ENCODE assay signal across 9 cellular contexts in the genomic region with DNA sequence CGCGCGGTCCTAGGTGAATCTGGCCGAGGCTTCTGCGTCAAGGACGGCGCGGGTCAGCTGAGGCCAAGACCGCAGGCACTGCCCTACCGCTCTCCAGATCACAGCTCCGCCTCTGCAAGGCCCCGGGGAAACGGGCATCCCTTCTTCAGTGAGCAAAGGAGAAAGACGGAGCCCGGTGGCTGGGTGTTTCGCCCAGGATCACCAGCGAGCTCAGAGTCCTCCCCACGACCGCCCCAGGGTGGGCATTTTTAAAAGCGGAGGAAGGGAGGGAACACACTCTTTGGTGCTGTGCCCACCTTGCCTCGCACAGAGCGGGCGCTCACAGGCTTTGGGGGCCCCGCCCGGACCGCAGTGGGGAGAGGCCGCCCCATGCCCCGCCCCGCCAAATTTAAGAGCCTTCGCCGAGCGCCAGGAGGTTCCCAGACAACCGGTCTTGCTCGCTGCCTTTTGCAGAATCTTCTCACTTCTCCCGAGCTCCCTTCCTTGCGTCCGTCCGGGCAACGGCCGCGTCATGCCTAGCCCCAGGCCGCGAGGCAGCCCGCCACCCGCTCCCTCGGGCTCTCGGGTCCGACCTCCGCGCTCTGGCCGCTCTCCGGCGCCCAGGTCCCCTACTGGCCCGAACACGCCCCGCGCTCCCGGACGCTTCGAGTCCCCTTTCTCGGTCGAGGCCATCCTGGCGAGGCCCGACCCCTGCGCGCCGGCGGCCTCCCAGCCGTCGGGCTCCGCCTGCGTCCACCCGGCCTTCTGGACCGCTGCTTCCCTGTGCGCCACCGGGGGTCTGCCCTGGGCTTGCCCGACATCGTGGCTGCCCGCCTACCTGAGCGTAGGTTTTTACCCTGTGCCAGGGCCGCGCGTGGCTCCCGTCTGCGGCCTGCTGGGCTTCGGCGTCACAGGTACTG. TPM values are rescaled to one million over a fixed set of nuclear protein-coding genes. Genes with fewer than 3 reads are reported as not detected.
DNase-seq lines count a peak whose midpoint lies in the region; ATAC-seq and TF ChIP-seq lines count a peak whose summit lies in the region.
"Had no signal": no experiment of that assay in that cellular context is flagged by ENCODE, and none has a peak within 500 bp of the region (broad histone marks: within the 10 kb centered on the region; RNA-seq: fewer than 3 reads in every experiment).

A gene with protein sequence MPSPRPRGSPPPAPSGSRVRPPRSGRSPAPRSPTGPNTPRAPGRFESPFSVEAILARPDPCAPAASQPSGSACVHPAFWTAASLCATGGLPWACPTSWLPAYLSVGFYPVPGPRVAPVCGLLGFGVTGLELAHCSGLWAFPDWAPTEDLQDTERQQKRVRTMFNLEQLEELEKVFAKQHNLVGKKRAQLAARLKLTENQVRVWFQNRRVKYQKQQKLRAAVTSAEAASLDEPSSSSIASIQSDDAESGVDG (plus strand): TSS at position 419 of the 899 bp plus-strand sequence. CDS start 93 bp downstream, at position 512.

- no peaks in the 10 kb centered on the region for H3K4me1 Mint-ChIP-seq in natural killer cell

- H3K9me3 ChIP-seq in duodenal mucosa (ENCODE audit: control insufficient read depth in 1 of 2, low read length in 2 of 2): no peaks in the 10 kb centered on the region

- peaks cover 37 to 44% of the 10 kb centered on the region in 2 donors for H3K27me3 ChIP-seq in duodenal mucosa (ENCODE audit: control insufficient read depth in 1 of 2, insufficient read depth in 2 of 2, low read length in 2 of 2)

- no peaks in the 10 kb centered on the region for H3K36me3 ChIP-seq in duodenal mucosa (ENCODE audit: control insufficient read depth in 1 of 2, insufficient read depth in 2 of 2, low read length in 2 of 2)

- H3K27me3 Mint-ChIP-seq in natural killer cell (ENCODE audit: low read depth in 2 of 2): peaks cover 30 to 57% of the 10 kb centered on the region in 2 donors

- no peaks in the 10 kb centered on the region for H3K9me3 Mint-ChIP-seq in natural killer cell

- no peak within 1 kb of the TSS for H3K27ac Mint-ChIP-seq in natural killer cell

- no peak within 1 kb of the TSS for H3K9ac ChIP-seq in duodenal mucosa (ENCODE audit: low read depth in 1 of 2, low read length in 2 of 2)

- H3K36me3 Mint-ChIP-seq in natural killer cell: no peaks in the 10 kb centered on the region

- peak in 1 of 3 donors; percentile 52 for ATAC-seq in natural killer cell
- no peak for ATAC-seq in GM19397 (IDR thresholded peaks at IDR 0.05; ENCODE audit: unreplicated experiment)
- no peak for ATAC-seq in HG03196 (IDR thresholded peaks at IDR 0.05; ENCODE audit: unreplicated experiment)

- H3K27ac ChIP-seq in duodenal mucosa (ENCODE audit: low read depth, low read length): no peak within 1 kb of the TSS

- intact Hi-C loops in natural killer cell (cut with micrococcal nuclease) (no loop called here), head of caudate nucleus (cut with DNase I) (no loop called here)

- peak; percentile 43 for DNase-seq in AG20443 (ENCODE audit: low spot score)
- DNase-seq in NCI-H146 (lab: John Stamatoyannopoulos, UW): peak; percentile 63
- DNase-seq in natural killer cell: no peak
- no peak for DNase-seq in NCI-H1694 treated with DMSO at 0.1 percent for 48 hours (lab: John Stamatoyannopoulos, UW)
- DNase-seq in head of caudate nucleus: no peak

- TF ChIP-seq CTCF in natural killer cell (IDR thresholded peaks at IDR 0.05): no peak

- H3K4me3 Mint-ChIP-seq in natural killer cell: peak within 1 kb of the TSS; percentile 65

- peak within 1 kb of the TSS; percentile 8 to 40 for H3K4me3 ChIP-seq in duodenal mucosa (ENCODE audit: low read depth in 1 of 2, low read length in 2 of 2)

- peaks cover 0 to 9% of the 10 kb centered on the region in 2 donors for H3K4me1 ChIP-seq in duodenal mucosa (ENCODE audit: control insufficient read depth in 1 of 2, insufficient read depth in 2 of 2, low read length in 2 of 2)

RNA-seq across cellular contexts. Expression of the gene that starts here (rescaled TPM):
- not detected for total RNA-seq in natural killer cell
- total RNA-seq: dermis blood vessel endothelial cell had no signal

Comparison
In these comparisons a context has a peak if more than half of its experiments do, and no peak if none do; other contexts are left out.
1. DNase-seq: peak in AG20443 (single experiment) and NCI-H146 (single experiment); none in natural killer cell (single experiment), NCI-H1694 treated with DMSO at 0.1 percent for 48 hours (single experiment) and head of caudate nucleus (0 of 42).